ENCODE assay signal across 1 cellular context in the genomic region with DNA sequence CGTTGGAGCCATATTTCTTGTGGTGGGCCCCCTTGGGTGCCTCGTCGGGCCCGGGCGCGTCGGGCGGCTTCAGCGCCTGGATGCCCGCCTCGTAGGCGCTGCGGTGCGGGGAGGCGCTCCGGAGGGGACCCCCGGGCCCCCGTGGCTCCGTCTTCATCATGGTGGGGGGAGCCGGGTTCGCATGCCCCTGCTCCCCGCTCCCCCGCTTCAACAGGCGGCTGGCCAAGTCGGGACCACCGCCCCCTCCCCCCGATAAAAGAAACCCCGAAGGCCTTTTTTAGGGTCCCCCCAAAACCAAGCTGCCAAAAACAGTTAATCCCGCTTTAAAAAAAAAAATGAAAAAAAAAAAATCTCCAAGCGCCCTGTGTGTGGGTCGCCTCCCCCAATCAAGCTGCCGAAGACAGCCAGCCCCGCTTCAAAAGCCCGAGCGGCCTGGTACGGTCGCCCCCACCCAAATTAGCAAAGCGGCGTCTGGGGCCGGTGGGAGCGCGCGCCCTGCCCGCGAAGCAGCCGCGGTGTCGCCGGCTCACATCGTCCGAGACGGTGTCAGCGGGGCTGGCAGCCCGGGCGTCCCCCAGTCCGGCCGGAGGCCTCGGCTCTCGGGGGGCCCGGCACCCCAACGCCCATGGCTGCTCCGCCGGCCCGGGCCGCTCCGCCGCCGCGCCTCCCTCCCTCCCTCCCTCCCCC.
TF ChIP-seq lines count a peak whose summit lies in the region.

A gene with protein sequence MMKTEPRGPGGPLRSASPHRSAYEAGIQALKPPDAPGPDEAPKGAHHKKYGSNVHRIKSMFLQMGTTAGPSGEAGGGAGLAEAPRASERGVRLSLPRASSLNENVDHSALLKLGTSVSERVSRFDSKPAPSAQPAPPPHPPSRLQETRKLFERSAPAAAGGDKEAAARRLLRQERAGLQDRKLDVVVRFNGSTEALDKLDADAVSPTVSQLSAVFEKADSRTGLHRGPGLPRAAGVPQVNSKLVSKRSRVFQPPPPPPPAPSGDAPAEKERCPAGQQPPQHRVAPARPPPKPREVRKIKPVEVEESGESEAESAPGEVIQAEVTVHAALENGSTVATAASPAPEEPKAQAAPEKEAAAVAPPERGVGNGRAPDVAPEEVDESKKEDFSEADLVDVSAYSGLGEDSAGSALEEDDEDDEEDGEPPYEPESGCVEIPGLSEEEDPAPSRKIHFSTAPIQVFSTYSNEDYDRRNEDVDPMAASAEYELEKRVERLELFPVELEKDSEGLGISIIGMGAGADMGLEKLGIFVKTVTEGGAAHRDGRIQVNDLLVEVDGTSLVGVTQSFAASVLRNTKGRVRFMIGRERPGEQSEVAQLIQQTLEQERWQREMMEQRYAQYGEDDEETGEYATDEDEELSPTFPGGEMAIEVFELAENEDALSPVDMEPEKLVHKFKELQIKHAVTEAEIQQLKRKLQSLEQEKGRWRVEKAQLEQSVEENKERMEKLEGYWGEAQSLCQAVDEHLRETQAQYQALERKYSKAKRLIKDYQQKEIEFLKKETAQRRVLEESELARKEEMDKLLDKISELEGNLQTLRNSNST (minus strand): TSS at position 324 of the 687 bp plus-strand sequence. CDS start 164 bp downstream, at position 160.

TF ChIP-seq in HepG2, 621 proteins besides CTCF, POLR2A, EP300 and RAD21 (continued from another document and continues in another):
- TF ChIP-seq, protein P1, sequence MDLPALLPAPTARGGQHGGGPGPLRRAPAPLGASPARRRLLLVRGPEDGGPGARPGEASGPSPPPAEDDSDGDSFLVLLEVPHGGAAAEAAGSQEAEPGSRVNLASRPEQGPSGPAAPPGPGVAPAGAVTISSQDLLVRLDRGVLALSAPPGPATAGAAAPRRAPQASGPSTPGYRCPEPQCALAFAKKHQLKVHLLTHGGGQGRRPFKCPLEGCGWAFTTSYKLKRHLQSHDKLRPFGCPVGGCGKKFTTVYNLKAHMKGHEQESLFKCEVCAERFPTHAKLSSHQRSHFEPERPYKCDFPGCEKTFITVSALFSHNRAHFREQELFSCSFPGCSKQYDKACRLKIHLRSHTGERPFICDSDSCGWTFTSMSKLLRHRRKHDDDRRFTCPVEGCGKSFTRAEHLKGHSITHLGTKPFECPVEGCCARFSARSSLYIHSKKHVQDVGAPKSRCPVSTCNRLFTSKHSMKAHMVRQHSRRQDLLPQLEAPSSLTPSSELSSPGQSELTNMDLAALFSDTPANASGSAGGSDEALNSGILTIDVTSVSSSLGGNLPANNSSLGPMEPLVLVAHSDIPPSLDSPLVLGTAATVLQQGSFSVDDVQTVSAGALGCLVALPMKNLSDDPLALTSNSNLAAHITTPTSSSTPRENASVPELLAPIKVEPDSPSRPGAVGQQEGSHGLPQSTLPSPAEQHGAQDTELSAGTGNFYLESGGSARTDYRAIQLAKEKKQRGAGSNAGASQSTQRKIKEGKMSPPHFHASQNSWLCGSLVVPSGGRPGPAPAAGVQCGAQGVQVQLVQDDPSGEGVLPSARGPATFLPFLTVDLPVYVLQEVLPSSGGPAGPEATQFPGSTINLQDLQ (CRISPR knock-in tag; IDR thresholded peaks at IDR 0.05): peak; percentile 69; the same call in 1 of the 2 replicates
- TF ChIP-seq, protein P2, sequence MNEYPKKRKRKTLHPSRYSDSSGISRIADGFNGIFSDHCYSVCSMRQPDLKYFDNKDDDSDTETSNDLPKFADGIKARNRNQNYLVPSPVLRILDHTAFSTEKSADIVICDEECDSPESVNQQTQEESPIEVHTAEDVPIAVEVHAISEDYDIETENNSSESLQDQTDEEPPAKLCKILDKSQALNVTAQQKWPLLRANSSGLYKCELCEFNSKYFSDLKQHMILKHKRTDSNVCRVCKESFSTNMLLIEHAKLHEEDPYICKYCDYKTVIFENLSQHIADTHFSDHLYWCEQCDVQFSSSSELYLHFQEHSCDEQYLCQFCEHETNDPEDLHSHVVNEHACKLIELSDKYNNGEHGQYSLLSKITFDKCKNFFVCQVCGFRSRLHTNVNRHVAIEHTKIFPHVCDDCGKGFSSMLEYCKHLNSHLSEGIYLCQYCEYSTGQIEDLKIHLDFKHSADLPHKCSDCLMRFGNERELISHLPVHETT (CRISPR knock-in tag; conservative IDR thresholded peaks at IDR 0.05): no peak
- TF ChIP-seq TAF1 (CRISPR knock-in tag; IDR thresholded peaks at IDR 0.05) (peak; percentile 16; the same call in 1 of the 2 replicates), ZFP36L1 (CRISPR knock-in tag; IDR thresholded peaks at IDR 0.05) (no peak), BRD4 (CRISPR knock-in tag; IDR thresholded peaks at IDR 0.05) (peak; percentile 45; the same call in 1 of the 2 replicates), SALL2 (CRISPR knock-in tag; IDR thresholded peaks at IDR 0.05) (no peak), RXRA (CRISPR knock-in tag; IDR thresholded peaks at IDR 0.05) (0 out of 2 replicates have a peak, but pooled peaks have one; percentile 8), ZFP82 (CRISPR knock-in tag; IDR thresholded peaks at IDR 0.05; ENCODE audit: borderline replicate concordance) (no peak), MED1 (CRISPR knock-in tag; IDR thresholded peaks at IDR 0.05) (no peak), BORCS8-MEF2B (CRISPR knock-in tag; IDR thresholded peaks at IDR 0.05) (no peak), HNRNPUL1 (IDR thresholded peaks at IDR 0.05; ENCODE audit: low read depth, low read length) (no peak), ZNF124 (CRISPR knock-in tag; IDR thresholded peaks at IDR 0.05) (no peak), ZNF234 (CRISPR knock-in tag; conservative IDR thresholded peaks at IDR 0.05) (peak; percentile 59; the same call in 1 of the 2 replicates), ATF7-NPFF (CRISPR knock-in tag; IDR thresholded peaks at IDR 0.05; ENCODE audit: low read depth) (no peak), KMT2A (CRISPR knock-in tag; IDR thresholded peaks at IDR 0.05) (no peak), HMG20B (CRISPR knock-in tag; conservative IDR thresholded peaks at IDR 0.05) (no peak), ZNF160 (CRISPR knock-in tag; IDR thresholded peaks at IDR 0.05) (no peak), ASH2L (IDR thresholded peaks at IDR 0.05; ENCODE audit: insufficient read length, low read depth, low read length) (no peak), NR3C1 (CRISPR knock-in tag; IDR thresholded peaks at IDR 0.05) (no peak), ELF1 (CRISPR knock-in tag; IDR thresholded peaks at IDR 0.05) (no peak), ZNF251 (CRISPR knock-in tag; IDR thresholded peaks at IDR 0.05) (no peak), ZNF672 (CRISPR knock-in tag; IDR thresholded peaks at IDR 0.05) (no peak), ZFP37 (CRISPR knock-in tag; IDR thresholded peaks at IDR 0.05; ENCODE audit: borderline replicate concordance) (no peak), ZNF564 (CRISPR knock-in tag; IDR thresholded peaks at IDR 0.05) (no peak), POLR2G (IDR thresholded peaks at IDR 0.05; ENCODE audit: low read depth, low read length) (0 out of 2 replicates have a peak, but pooled peaks have one; percentile 7), MEIS1 (CRISPR knock-in tag; IDR thresholded peaks at IDR 0.05; ENCODE audit: borderline replicate concordance) (no peak), TOE1 (CRISPR knock-in tag; IDR thresholded peaks at IDR 0.05) (no peak), AHR (CRISPR knock-in tag; IDR thresholded peaks at IDR 0.05) (no peak), SMC3 (IDR thresholded peaks at IDR 0.05; ENCODE audit: low read length) (no peak), SRSF1 (optimal IDR thresholded peaks at IDR 0.05; ENCODE audit: low read depth, low read length) (no peak), ZFP36L2 (CRISPR knock-in tag; IDR thresholded peaks at IDR 0.05) (0 out of 2 replicates have a peak, but pooled peaks have one; percentile 15), MAZ (IDR thresholded peaks at IDR 0.05; ENCODE audit: borderline replicate concordance, low read depth, low read length) (no peak), MAZ (CRISPR knock-in tag; IDR thresholded peaks at IDR 0.05; ENCODE audit: low read depth) (no peak), NFE2 (CRISPR knock-in tag; IDR thresholded peaks at IDR 0.05) (no peak), SP140L (CRISPR knock-in tag; IDR thresholded peaks at IDR 0.05; ENCODE audit: borderline replicate concordance) (no peak), ZNF83 (CRISPR knock-in tag; IDR thresholded peaks at IDR 0.05; ENCODE audit: borderline replicate concordance) (no peak), ZNF782 (CRISPR knock-in tag; IDR thresholded peaks at IDR 0.05; ENCODE audit: borderline replicate concordance) (no peak), SOX6 (IDR thresholded peaks at IDR 0.05) (no peak), SOX6 (CRISPR knock-in tag; IDR thresholded peaks at IDR 0.05) (no peak), IRF2 (CRISPR knock-in tag; IDR thresholded peaks at IDR 0.05) (0 out of 2 replicates have a peak, but pooled peaks have one; percentile 6), ZFP90 (CRISPR knock-in tag; IDR thresholded peaks at IDR 0.05; ENCODE audit: borderline replicate concordance) (no peak), ZSCAN30 (CRISPR knock-in tag; IDR thresholded peaks at IDR 0.05) (no peak), NR2C2 (CRISPR knock-in tag; IDR thresholded peaks at IDR 0.05; ENCODE audit: borderline replicate concordance) (0 out of 2 replicates have a peak, but pooled peaks have one; percentile 6), GATAD1 (CRISPR knock-in tag; IDR thresholded peaks at IDR 0.05) (no peak), ZNF777 (CRISPR knock-in tag; IDR thresholded peaks at IDR 0.05) (peak; percentile 81)
- TF ChIP-seq, protein P3, sequence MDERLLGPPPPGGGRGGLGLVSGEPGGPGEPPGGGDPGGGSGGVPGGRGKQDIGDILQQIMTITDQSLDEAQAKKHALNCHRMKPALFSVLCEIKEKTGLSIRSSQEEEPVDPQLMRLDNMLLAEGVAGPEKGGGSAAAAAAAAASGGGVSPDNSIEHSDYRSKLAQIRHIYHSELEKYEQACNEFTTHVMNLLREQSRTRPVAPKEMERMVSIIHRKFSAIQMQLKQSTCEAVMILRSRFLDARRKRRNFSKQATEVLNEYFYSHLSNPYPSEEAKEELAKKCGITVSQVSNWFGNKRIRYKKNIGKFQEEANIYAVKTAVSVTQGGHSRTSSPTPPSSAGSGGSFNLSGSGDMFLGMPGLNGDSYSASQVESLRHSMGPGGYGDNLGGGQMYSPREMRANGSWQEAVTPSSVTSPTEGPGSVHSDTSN (CRISPR knock-in tag; IDR thresholded peaks at IDR 0.05): no peak
- TF ChIP-seq, protein P4, sequence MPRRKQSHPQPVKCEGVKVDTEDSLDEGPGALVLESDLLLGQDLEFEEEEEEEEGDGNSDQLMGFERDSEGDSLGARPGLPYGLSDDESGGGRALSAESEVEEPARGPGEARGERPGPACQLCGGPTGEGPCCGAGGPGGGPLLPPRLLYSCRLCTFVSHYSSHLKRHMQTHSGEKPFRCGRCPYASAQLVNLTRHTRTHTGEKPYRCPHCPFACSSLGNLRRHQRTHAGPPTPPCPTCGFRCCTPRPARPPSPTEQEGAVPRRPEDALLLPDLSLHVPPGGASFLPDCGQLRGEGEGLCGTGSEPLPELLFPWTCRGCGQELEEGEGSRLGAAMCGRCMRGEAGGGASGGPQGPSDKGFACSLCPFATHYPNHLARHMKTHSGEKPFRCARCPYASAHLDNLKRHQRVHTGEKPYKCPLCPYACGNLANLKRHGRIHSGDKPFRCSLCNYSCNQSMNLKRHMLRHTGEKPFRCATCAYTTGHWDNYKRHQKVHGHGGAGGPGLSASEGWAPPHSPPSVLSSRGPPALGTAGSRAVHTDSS (CRISPR knock-in tag; conservative IDR thresholded peaks at IDR 0.05): no peak
- TF ChIP-seq, protein P5, sequence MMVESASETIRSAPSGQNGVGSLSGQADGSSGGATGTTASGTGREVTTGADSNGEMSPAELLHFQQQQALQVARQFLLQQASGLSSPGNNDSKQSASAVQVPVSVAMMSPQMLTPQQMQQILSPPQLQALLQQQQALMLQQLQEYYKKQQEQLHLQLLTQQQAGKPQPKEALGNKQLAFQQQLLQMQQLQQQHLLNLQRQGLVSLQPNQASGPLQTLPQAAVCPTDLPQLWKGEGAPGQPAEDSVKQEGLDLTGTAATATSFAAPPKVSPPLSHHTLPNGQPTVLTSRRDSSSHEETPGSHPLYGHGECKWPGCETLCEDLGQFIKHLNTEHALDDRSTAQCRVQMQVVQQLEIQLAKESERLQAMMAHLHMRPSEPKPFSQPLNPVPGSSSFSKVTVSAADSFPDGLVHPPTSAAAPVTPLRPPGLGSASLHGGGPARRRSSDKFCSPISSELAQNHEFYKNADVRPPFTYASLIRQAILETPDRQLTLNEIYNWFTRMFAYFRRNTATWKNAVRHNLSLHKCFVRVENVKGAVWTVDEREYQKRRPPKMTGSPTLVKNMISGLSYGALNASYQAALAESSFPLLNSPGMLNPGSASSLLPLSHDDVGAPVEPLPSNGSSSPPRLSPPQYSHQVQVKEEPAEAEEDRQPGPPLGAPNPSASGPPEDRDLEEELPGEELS (CRISPR knock-in tag; IDR thresholded peaks at IDR 0.05): no peak
- TF ChIP-seq, protein P6, sequence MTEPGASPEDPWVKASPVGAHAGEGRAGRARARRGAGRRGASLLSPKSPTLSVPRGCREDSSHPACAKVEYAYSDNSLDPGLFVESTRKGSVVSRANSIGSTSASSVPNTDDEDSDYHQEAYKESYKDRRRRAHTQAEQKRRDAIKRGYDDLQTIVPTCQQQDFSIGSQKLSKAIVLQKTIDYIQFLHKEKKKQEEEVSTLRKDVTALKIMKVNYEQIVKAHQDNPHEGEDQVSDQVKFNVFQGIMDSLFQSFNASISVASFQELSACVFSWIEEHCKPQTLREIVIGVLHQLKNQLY (CRISPR knock-in tag; IDR thresholded peaks at IDR 0.05): no peak
- TF ChIP-seq, protein P7, sequence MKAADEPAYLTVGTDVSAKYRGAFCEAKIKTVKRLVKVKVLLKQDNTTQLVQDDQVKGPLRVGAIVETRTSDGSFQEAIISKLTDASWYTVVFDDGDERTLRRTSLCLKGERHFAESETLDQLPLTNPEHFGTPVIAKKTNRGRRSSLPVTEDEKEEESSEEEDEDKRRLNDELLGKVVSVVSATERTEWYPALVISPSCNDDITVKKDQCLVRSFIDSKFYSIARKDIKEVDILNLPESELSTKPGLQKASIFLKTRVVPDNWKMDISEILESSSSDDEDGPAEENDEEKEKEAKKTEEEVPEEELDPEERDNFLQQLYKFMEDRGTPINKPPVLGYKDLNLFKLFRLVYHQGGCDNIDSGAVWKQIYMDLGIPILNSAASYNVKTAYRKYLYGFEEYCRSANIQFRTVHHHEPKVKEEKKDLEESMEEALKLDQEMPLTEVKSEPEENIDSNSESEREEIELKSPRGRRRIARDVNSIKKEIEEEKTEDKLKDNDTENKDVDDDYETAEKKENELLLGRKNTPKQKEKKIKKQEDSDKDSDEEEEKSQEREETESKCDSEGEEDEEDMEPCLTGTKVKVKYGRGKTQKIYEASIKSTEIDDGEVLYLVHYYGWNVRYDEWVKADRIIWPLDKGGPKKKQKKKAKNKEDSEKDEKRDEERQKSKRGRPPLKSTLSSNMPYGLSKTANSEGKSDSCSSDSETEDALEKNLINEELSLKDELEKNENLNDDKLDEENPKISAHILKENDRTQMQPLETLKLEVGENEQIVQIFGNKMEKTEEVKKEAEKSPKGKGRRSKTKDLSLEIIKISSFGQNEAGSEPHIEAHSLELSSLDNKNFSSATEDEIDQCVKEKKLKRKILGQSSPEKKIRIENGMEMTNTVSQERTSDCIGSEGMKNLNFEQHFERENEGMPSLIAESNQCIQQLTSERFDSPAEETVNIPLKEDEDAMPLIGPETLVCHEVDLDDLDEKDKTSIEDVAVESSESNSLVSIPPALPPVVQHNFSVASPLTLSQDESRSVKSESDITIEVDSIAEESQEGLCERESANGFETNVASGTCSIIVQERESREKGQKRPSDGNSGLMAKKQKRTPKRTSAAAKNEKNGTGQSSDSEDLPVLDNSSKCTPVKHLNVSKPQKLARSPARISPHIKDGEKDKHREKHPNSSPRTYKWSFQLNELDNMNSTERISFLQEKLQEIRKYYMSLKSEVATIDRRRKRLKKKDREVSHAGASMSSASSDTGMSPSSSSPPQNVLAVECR (CRISPR knock-in tag; IDR thresholded peaks at IDR 0.05; ENCODE audit: borderline replicate concordance): peak; percentile 2; the same call in 1 of the 2 replicates
- TF ChIP-seq, protein P8, sequence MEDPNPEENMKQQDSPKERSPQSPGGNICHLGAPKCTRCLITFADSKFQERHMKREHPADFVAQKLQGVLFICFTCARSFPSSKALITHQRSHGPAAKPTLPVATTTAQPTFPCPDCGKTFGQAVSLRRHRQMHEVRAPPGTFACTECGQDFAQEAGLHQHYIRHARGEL (CRISPR knock-in tag; IDR thresholded peaks at IDR 0.05): no peak
